Comparison of ENCODE assay signal across 1 cellular context in genomic region chr3:195213639-195214315, GRCh38.
TF ChIP-seq lines count a peak whose summit lies in the region.

No MANE protein-coding gene starts in this region.

TF ChIP-seq in WTC11, 78 proteins besides CTCF, POLR2A, EP300 and RAD21 (continued from another document):
- TF ChIP-seq, protein P1, sequence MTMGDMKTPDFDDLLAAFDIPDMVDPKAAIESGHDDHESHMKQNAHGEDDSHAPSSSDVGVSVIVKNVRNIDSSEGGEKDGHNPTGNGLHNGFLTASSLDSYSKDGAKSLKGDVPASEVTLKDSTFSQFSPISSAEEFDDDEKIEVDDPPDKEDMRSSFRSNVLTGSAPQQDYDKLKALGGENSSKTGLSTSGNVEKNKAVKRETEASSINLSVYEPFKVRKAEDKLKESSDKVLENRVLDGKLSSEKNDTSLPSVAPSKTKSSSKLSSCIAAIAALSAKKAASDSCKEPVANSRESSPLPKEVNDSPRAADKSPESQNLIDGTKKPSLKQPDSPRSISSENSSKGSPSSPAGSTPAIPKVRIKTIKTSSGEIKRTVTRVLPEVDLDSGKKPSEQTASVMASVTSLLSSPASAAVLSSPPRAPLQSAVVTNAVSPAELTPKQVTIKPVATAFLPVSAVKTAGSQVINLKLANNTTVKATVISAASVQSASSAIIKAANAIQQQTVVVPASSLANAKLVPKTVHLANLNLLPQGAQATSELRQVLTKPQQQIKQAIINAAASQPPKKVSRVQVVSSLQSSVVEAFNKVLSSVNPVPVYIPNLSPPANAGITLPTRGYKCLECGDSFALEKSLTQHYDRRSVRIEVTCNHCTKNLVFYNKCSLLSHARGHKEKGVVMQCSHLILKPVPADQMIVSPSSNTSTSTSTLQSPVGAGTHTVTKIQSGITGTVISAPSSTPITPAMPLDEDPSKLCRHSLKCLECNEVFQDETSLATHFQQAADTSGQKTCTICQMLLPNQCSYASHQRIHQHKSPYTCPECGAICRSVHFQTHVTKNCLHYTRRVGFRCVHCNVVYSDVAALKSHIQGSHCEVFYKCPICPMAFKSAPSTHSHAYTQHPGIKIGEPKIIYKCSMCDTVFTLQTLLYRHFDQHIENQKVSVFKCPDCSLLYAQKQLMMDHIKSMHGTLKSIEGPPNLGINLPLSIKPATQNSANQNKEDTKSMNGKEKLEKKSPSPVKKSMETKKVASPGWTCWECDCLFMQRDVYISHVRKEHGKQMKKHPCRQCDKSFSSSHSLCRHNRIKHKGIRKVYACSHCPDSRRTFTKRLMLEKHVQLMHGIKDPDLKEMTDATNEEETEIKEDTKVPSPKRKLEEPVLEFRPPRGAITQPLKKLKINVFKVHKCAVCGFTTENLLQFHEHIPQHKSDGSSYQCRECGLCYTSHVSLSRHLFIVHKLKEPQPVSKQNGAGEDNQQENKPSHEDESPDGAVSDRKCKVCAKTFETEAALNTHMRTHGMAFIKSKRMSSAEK (CRISPR knock-in tag; IDR thresholded peaks at IDR 0.05; ENCODE audit: borderline replicate concordance), result no peak
- TF ChIP-seq ZNF317 (CRISPR knock-in tag; IDR thresholded peaks at IDR 0.05; ENCODE audit: borderline replicate concordance, low read depth) (no peak), ZNF396 (CRISPR knock-in tag; IDR thresholded peaks at IDR 0.05; ENCODE audit: borderline replicate concordance) (no peak), FOXP4 (CRISPR knock-in tag; IDR thresholded peaks at IDR 0.05) (no peak), ESRRA (CRISPR knock-in tag; IDR thresholded peaks at IDR 0.05; ENCODE audit: borderline replicate concordance) (no peak)
- TF ChIP-seq, protein P2, sequence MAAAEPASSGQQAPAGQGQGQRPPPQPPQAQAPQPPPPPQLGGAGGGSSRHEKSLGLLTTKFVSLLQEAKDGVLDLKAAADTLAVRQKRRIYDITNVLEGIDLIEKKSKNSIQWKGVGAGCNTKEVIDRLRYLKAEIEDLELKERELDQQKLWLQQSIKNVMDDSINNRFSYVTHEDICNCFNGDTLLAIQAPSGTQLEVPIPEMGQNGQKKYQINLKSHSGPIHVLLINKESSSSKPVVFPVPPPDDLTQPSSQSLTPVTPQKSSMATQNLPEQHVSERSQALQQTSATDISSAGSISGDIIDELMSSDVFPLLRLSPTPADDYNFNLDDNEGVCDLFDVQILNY (CRISPR knock-in tag; IDR thresholded peaks at IDR 0.05), result no peak
